ENCODE assay signal across 1 cellular context in genomic region chr6:87472525-87473418, GRCh38.
TF ChIP-seq lines count a peak whose summit lies in the region.

SLC35A1 (plus strand) TSS chr6:87472974; CDS start chr6:87473004, 30 bp downstream.

TF ChIP-seq in HepG2, 621 proteins besides CTCF, POLR2A, EP300 and RAD21 (continued from another document and continues in another):
- TF ChIP-seq ZNF713 (CRISPR knock-in tag; IDR thresholded peaks at IDR 0.05) (no peak), PLRG1 (conservative IDR thresholded peaks at IDR 0.05) (no peak), ZBTB14 (CRISPR knock-in tag; IDR thresholded peaks at IDR 0.05) (peak; percentile 63), FOXO4 (CRISPR knock-in tag; conservative IDR thresholded peaks at IDR 0.05) (no peak), DNMT3B (CRISPR knock-in tag; conservative IDR thresholded peaks at IDR 0.05) (no peak), SMARCC2 (IDR thresholded peaks at IDR 0.05) (no peak), ZSCAN9 (CRISPR knock-in tag; IDR thresholded peaks at IDR 0.05; ENCODE audit: borderline replicate concordance) (peak; percentile 59; the same call in 1 of the 2 replicates), MED13 (CRISPR knock-in tag; IDR thresholded peaks at IDR 0.05) (no peak), ZNF687 (CRISPR knock-in tag; IDR thresholded peaks at IDR 0.05) (peak; percentile 86), KMT2A (CRISPR knock-in tag; IDR thresholded peaks at IDR 0.05) (peak; percentile 65; the same call in 1 of the 2 replicates), ZBTB10 (CRISPR knock-in tag; IDR thresholded peaks at IDR 0.05; ENCODE audit: borderline replicate concordance) (peak; percentile 36; the same call in 1 of the 2 replicates), ZKSCAN5 (CRISPR knock-in tag; IDR thresholded peaks at IDR 0.05) (0 out of 2 replicates have a peak, but pooled peaks have one; percentile 16), SP1 (IDR thresholded peaks at IDR 0.05) (no peak), SP1 (CRISPR knock-in tag; IDR thresholded peaks at IDR 0.05) (peak; percentile 86), RFX3 (CRISPR knock-in tag; IDR thresholded peaks at IDR 0.05) (peak; percentile 32; the same call in 1 of the 2 replicates), ZNF432 (CRISPR knock-in tag; IDR thresholded peaks at IDR 0.05; ENCODE audit: borderline replicate concordance) (no peak), ZBTB3 (CRISPR knock-in tag; IDR thresholded peaks at IDR 0.05; ENCODE audit: borderline replicate concordance, low read depth) (no peak), ZNF496 (CRISPR knock-in tag; IDR thresholded peaks at IDR 0.05; ENCODE audit: insufficient replicate concordance) (no peak), ZNF660 (CRISPR knock-in tag; IDR thresholded peaks at IDR 0.05; ENCODE audit: borderline replicate concordance, low read depth) (no peak), ZNF597 (CRISPR knock-in tag; IDR thresholded peaks at IDR 0.05) (no peak), ZNF891 (CRISPR knock-in tag; IDR thresholded peaks at IDR 0.05) (peak; percentile 88), JUNB (CRISPR knock-in tag; IDR thresholded peaks at IDR 0.05; ENCODE audit: borderline replicate concordance) (no peak), POLR2G (IDR thresholded peaks at IDR 0.05; ENCODE audit: low read depth, low read length) (peak; percentile 90), TGIF2 (CRISPR knock-in tag; IDR thresholded peaks at IDR 0.05) (peak; percentile 58; the same call in 1 of the 2 replicates), HDAC6 (IDR thresholded peaks at IDR 0.05; ENCODE audit: low read depth, low read length) (no peak), ZNF333 (CRISPR knock-in tag; IDR thresholded peaks at IDR 0.05; ENCODE audit: borderline replicate concordance) (peak; percentile 98), THAP8 (CRISPR knock-in tag; IDR thresholded peaks at IDR 0.05; ENCODE audit: borderline replicate concordance) (no peak), TRIM24 (CRISPR knock-in tag; IDR thresholded peaks at IDR 0.05) (no peak), BRCA1 (CRISPR knock-in tag; IDR thresholded peaks at IDR 0.05) (no peak), TFDP2 (CRISPR knock-in tag; IDR thresholded peaks at IDR 0.05) (no peak), TEF (CRISPR knock-in tag; IDR thresholded peaks at IDR 0.05) (no peak), TCF7 (IDR thresholded peaks at IDR 0.05; ENCODE audit: low read depth) (no peak), SETDB1 (CRISPR knock-in tag; IDR thresholded peaks at IDR 0.05; ENCODE audit: borderline replicate concordance) (no peak), ATAD3A (CRISPR knock-in tag; IDR thresholded peaks at IDR 0.05) (no peak), JARID2 (CRISPR knock-in tag; IDR thresholded peaks at IDR 0.05; ENCODE audit: insufficient replicate concordance) (no peak), ZNF232 (CRISPR knock-in tag; IDR thresholded peaks at IDR 0.05; ENCODE audit: borderline replicate concordance) (peak; percentile 82; the same call in 1 of the 2 replicates), BORCS8-MEF2B (CRISPR knock-in tag; IDR thresholded peaks at IDR 0.05) (peak; percentile 66), FOSL2 (CRISPR knock-in tag; IDR thresholded peaks at IDR 0.05) (peak; percentile 40), MLXIP (CRISPR knock-in tag; IDR thresholded peaks at IDR 0.05; ENCODE audit: borderline replicate concordance) (no peak), ZNF557 (CRISPR knock-in tag; IDR thresholded peaks at IDR 0.05) (no peak; the same call in 1 of the 2 replicates), FOXP1 (IDR thresholded peaks at IDR 0.05) (no peak), FOXP1 (CRISPR knock-in tag; IDR thresholded peaks at IDR 0.05) (peak; percentile 21; the same call in 1 of the 2 replicates), CSRNP2 (CRISPR knock-in tag; conservative IDR thresholded peaks at IDR 0.05; ENCODE audit: low read depth) (no peak)
